Comparison of ENCODE assay signal across 9 cellular contexts in genomic region chr14:71050227-71050823, GRCh38.
DNase-seq lines count a peak whose midpoint lies in the region; ATAC-seq and TF ChIP-seq lines count a peak whose summit lies in the region.
"Had no signal": no experiment of that assay in that cellular context is flagged by ENCODE, and none has a peak within 500 bp of the region (broad histone marks: within the 10 kb centered on the region; RNA-seq: fewer than 3 reads in every experiment).

No MANE protein-coding gene starts in this region.

- 94 to 100% methylated on average over 2 of the region's 2 CpGs for WGBS in gastroesophageal sphincter (ENCODE audit: low coverage in 1 of 2), 2 donors

- in situ Hi-C loops in ACHN (cut with HindIII; ENCODE audit: low pct_ligation_motif_present, low pct_unique_long_range_greater_than_20kb, low sequenced_read_pairs) (no loop called here), SK-MEL-5 (cut with HindIII; ENCODE audit: low pct_unique_long_range_greater_than_20kb, low sequenced_read_pairs) (no loop called here)

- no peaks in the 10 kb centered on the region for H3K4me1 ChIP-seq in gastroesophageal sphincter

- peak; percentile 46; the same call in 2 of the 3 replicates for TF ChIP-seq CTCF in GM12872 (IDR thresholded peaks at IDR 0.05; ENCODE audit: insufficient read depth, low read depth, low read length)
- peak in 2 of 4 experiments; percentile 8 to 16 for TF ChIP-seq CTCF in gastroesophageal sphincter (IDR thresholded peaks at IDR 0.05)

- peaks cover 0 to 80% of the 10 kb centered on the region in 2 donors for H3K36me3 ChIP-seq in gastroesophageal sphincter

- no peak overlapping the region for H3K4me3 ChIP-seq in gastroesophageal sphincter

- DNase-seq in ACHN (peak; percentile 38), SK-MEL-5 (ENCODE audit: low read depth, low spot score) (peak; percentile 37), iPS-NIHi11 (ENCODE audit: low spot score) (peak; percentile 9)
- no peak for DNase-seq in activated effector memory CD4-positive, alpha-beta T cell treated with anti-CD3 and anti-CD28 coated beads, Interleukin-2, amount 50 U/mL, for 16 hours

- no peak for TF ChIP-seq EP300 in gastroesophageal sphincter (IDR thresholded peaks at IDR 0.05)

- H3K9me3 ChIP-seq in gastroesophageal sphincter = no peaks in the 10 kb centered on the region

- ATAC-seq in GM19397 (IDR thresholded peaks at IDR 0.05; ENCODE audit: unreplicated experiment) (no peak), HG03025 (IDR thresholded peaks at IDR 0.05; ENCODE audit: low FRiP score, unreplicated experiment) (no peak), gastroesophageal sphincter (no peak)
- ATAC-seq: activated naive CD4-positive, alpha-beta T cell treated with anti-CD3 and anti-CD28 coated beads, Interleukin-2, amount 50 U/mL, for 72 hours had no signal

- no peak overlapping the region for H3K27ac ChIP-seq in gastroesophageal sphincter

- TF ChIP-seq POLR2A in gastroesophageal sphincter (IDR thresholded peaks at IDR 0.05) = no peak

- no peaks in the 10 kb centered on the region for H3K27me3 ChIP-seq in gastroesophageal sphincter
